37 cellular contexts compared by ENCODE assay signal in genomic region chr20:42594659-42595058, GRCh38.
DNase-seq lines count a peak whose midpoint lies in the region; ATAC-seq, FAIRE-seq and TF ChIP-seq lines count a peak whose summit lies in the region.
"Had no signal": no experiment of that assay in that cellular context is flagged by ENCODE, and none has a peak within 500 bp of the region (broad histone marks: within the 10 kb centered on the region; RNA-seq: fewer than 3 reads in every experiment).

No MANE protein-coding gene starts in this region.

- peaks cover 33% of the 10 kb centered on the region for H3K27me3 Mint-ChIP-seq in endodermal cell (ENCODE audit: insufficient read depth)
- H3K27me3 Mint-ChIP-seq: B cell; CD4-positive, alpha-beta memory T cell; CD4-positive, alpha-beta T cell; CD4-positive, CD25-positive, alpha-beta regulatory T cell had no signal

- TF ChIP-seq EP300 in HepG2 (IDR thresholded peaks at IDR 0.05; ENCODE audit: low read depth in 2 of 2, low read length in 2 of 2) (no peak), HepG2 (CRISPR knock-in tag; IDR thresholded peaks at IDR 0.05; ENCODE audit: borderline replicate concordance) (no peak)

- ATAC-seq in HepG2 (no peak), right lobe of liver (no peak), body of pancreas (peak; percentile 45), pancreas (peak; percentile 30 to 70 (median 55))
- ATAC-seq: A549; CD8-positive, alpha-beta T cell had no signal

- no peaks in the 10 kb centered on the region for H4K20me1 ChIP-seq in HepG2 (ENCODE audit: insufficient read depth, low read length)
- H4K20me1 ChIP-seq: BLaER1; BLaER1 treated with 17β-estradiol and CSF1 and Interleukin-3, amounts not matched to agents 10 nM and 100 nM had no signal

- H3K9me3 Mint-ChIP-seq in endodermal cell = no peaks in the 10 kb centered on the region
- H3K9me3 Mint-ChIP-seq: CD4-positive, alpha-beta T cell had no signal

- no peak overlapping the region for H3K4me2 ChIP-seq in HepG2 (ENCODE audit: low read depth, low read length)
- H3K4me2 ChIP-seq: A549; BLaER1; BLaER1 treated with 17β-estradiol and CSF1 and Interleukin-3, amounts not matched to agents 10 nM and 100 nM had no signal

- no peak overlapping the region for H3K27ac Mint-ChIP-seq in endodermal cell
- H3K27ac Mint-ChIP-seq: B cell; CD14-positive monocyte; CD4-positive, alpha-beta memory T cell; CD4-positive, alpha-beta T cell; CD4-positive, CD25-positive, alpha-beta regulatory T cell; CD8-positive, alpha-beta memory T cell; CD8-positive, alpha-beta T cell had no signal

- DNase-seq in HepG2 (ENCODE audit: low spot score) (no peak), right lobe of liver (no peak), body of pancreas (peak in 3 of 4 donors; percentile 28 to 51 (median 37)), endodermal cell (peak; percentile 1), pancreas (peak in 1 of 6 donors; percentile 71), NCI-H510A (lab: John Stamatoyannopoulos, UW) (no peak), Ammon's horn (ENCODE audit: low spot score) (no peak)
- no peak for DNase-seq in activated CD8-positive, alpha-beta memory T cell treated with anti-CD3 and anti-CD28 coated beads, Interleukin-2, amount 50 U/mL, for 48 hours
- DNase-seq: 8988T; ACHN; AML-193; BE2C; C1 segment of cervical spinal cord; Caco-2; Calu3; CD4-positive, alpha-beta memory T cell; CD4-positive, alpha-beta T cell; CD4-positive, CD25-positive, alpha-beta regulatory T cell; CD8-positive, alpha-beta memory T cell; CD8-positive, alpha-beta T cell; COR-L47; DMS 273 treated with DMSO at 0.1 percent for 48 hours; DMS153; DMS53; DMS79; DMS79 treated with DMSO at 0.1 percent for 48 hours; DND-41; EL had no signal

- H3K4me1 Mint-ChIP-seq in endodermal cell = peaks cover 7% of the 10 kb centered on the region
- H3K4me1 Mint-ChIP-seq: B cell; CD4-positive, alpha-beta memory T cell; CD4-positive, CD25-positive, alpha-beta regulatory T cell; CD8-positive, alpha-beta memory T cell had no signal

- H3K4me1 ChIP-seq in HepG2 (ENCODE audit: insufficient read depth, low read length) = no peaks in the 10 kb centered on the region
- no peaks in the 10 kb centered on the region for H3K4me1 ChIP-seq in right lobe of liver
- peaks cover 47% of the 10 kb centered on the region for H3K4me1 ChIP-seq in body of pancreas
- peaks cover 2% of the 10 kb centered on the region for H3K4me1 ChIP-seq in endodermal cell (ENCODE audit: control insufficient read depth, insufficient read depth, low read length)
- peaks cover 18 to 31% (median 25%) of the 10 kb centered on the region in 3 donors for H3K4me1 ChIP-seq in pancreas
- H3K4me1 ChIP-seq: A549, BE2C, Caco-2 had no signal

- TF ChIP-seq POLR2A in HepG2 (IDR thresholded peaks at IDR 0.05; ENCODE audit: insufficient read depth in 1 of 2, low read depth in 2 of 2, low read length in 2 of 2) (no peak), right lobe of liver (IDR thresholded peaks at IDR 0.05) (no peak), body of pancreas (IDR thresholded peaks at IDR 0.05) (no peak)

- H3K4me3 Mint-ChIP-seq in endodermal cell = no peak overlapping the region
- H3K4me3 Mint-ChIP-seq: B cell; CD14-positive monocyte; CD4-positive, alpha-beta memory T cell; CD4-positive, alpha-beta T cell; CD4-positive, CD25-positive, alpha-beta regulatory T cell; CD8-positive, alpha-beta memory T cell; CD8-positive, alpha-beta T cell had no signal

- H3K9ac ChIP-seq in HepG2 (ENCODE audit: insufficient read depth, low read depth, low read length) (no peak overlapping the region), endodermal cell (ENCODE audit: extremely low read depth, low read length, poor library complexity, severe bottlenecking) (no peak overlapping the region)
- H3K9ac ChIP-seq: BLaER1; BLaER1 treated with 17β-estradiol and CSF1 and Interleukin-3, amounts not matched to agents 10 nM and 100 nM had no signal

- H3K27me3 ChIP-seq in HepG2 (ENCODE audit: control insufficient read depth in 1 of 2, insufficient read depth in 2 of 2, low read length in 2 of 2) = no peaks in the 10 kb centered on the region
- no peaks in the 10 kb centered on the region for H3K27me3 ChIP-seq in right lobe of liver
- H3K27me3 ChIP-seq in body of pancreas = no peaks in the 10 kb centered on the region
- H3K27me3 ChIP-seq in endodermal cell (ENCODE audit: control insufficient read depth, insufficient read depth, low read length, poor library complexity, severe bottlenecking) = peaks cover 11% of the 10 kb centered on the region
- H3K27me3 ChIP-seq in pancreas = no peaks in the 10 kb centered on the region
- H3K27me3 ChIP-seq: BE2C; BLaER1; BLaER1 treated with 17β-estradiol and CSF1 and Interleukin-3, amounts not matched to agents 10 nM and 100 nM had no signal

- H2AFZ ChIP-seq in HepG2 (ENCODE audit: low read length) = no peak overlapping the region

- BruUV-seq in HepG2 (replicated peaks; lab: Mats Ljungman, UMichigan) = no TSS peak

- FAIRE-seq in HepG2 (lab: Jason Lieb, UNC) (no peak), pancreas (lab: Jason Lieb, UNC) (no peak)
- FAIRE-seq: A204.1, A549, D721Med had no signal

- H3K27ac ChIP-seq in HepG2 (ENCODE audit: extremely low read length, insufficient read depth, low read length) (no peak overlapping the region), right lobe of liver (no peak overlapping the region), body of pancreas (peak overlapping the region in 2 of 4 donors; percentile 69 to 73), endodermal cell (ENCODE audit: low read depth, low read length) (no peak overlapping the region), pancreas (peak overlapping the region; percentile 35 to 78 (median 64))
- H3K27ac ChIP-seq: 22Rv1; A549; BLaER1; BLaER1 treated with 17β-estradiol and CSF1 and Interleukin-3, amounts not matched to agents 10 nM and 100 nM; C4-2B had no signal

- WGBS in HepG2 (ENCODE audit: low lambda C conversion rate) = 0% methylated on average over 3 of the region's 3 CpGs
- 70% methylated on average over 3 of the region's 3 CpGs for WGBS in right lobe of liver (ENCODE audit: insufficient coverage, low coverage, low lambda C conversion rate, missing lambda C conversion rate)
- 47 to 56% methylated on average over 3 of the region's 3 CpGs for WGBS in body of pancreas, 2 donors
- WGBS in endodermal cell (ENCODE audit: insufficient coverage in 1 of 2, insufficient read length in 1 of 2), 2 experiments = 92 to 95% methylated on average over 2 to 3 of the region's 3 CpGs
- 39% methylated on average over 3 of the region's 3 CpGs for WGBS in pancreas, 2 donors

- H3K36me3 Mint-ChIP-seq in endodermal cell (ENCODE audit: low read depth) = no peaks in the 10 kb centered on the region
- H3K36me3 Mint-ChIP-seq: CD14-positive monocyte; CD4-positive, alpha-beta memory T cell; CD4-positive, CD25-positive, alpha-beta regulatory T cell; CD8-positive, alpha-beta memory T cell; CD8-positive, alpha-beta T cell had no signal

- in situ Hi-C loops in HepG2 (cut with HindIII; ENCODE audit: extremely low pct_ligation_motif_present, low pct_unique_long_range_greater_than_20kb) = no loop called here

- H3K4me3 ChIP-seq in HepG2 (replicated peaks in 1 of 3; ENCODE audit: insufficient read depth in 1 of 3, low read depth in 2 of 3, low read length in 3 of 3) (no peak overlapping the region), right lobe of liver (no peak overlapping the region), body of pancreas (no peak overlapping the region), endodermal cell (ENCODE audit: low read length) (no peak overlapping the region), pancreas (no peak overlapping the region)
- H3K4me3 ChIP-seq: A549; BLaER1; BLaER1 treated with 17β-estradiol and CSF1 and Interleukin-3, amounts not matched to agents 10 nM and 100 nM had no signal

- intact Hi-C loops in HepG2 (cut with micrococcal nuclease; ENCODE audit: unreplicated experiment) (no loop called here), right lobe of liver (cut with DNase I) (no loop called here), body of pancreas (cut with DNase I) (no loop called here), pancreas (cut with DNase I) (no loop called here)

- no peak for TF ChIP-seq RAD21 in HepG2 (CRISPR knock-in tag; IDR thresholded peaks at IDR 0.05)

- H3K9me3 ChIP-seq in HepG2 (ENCODE audit: low read length) = 0 out of 2 replicates have a peak, but pooled peaks cover 4% of the 10 kb centered on the region
- H3K9me3 ChIP-seq in right lobe of liver = no peaks in the 10 kb centered on the region
- no peaks in the 10 kb centered on the region for H3K9me3 ChIP-seq in body of pancreas
- no peaks in the 10 kb centered on the region for H3K9me3 ChIP-seq in endodermal cell (ENCODE audit: control insufficient read depth, low read length)
- no peaks in the 10 kb centered on the region for H3K9me3 ChIP-seq in pancreas
- H3K9me3 ChIP-seq: A549; BE2C; BLaER1; BLaER1 treated with 17β-estradiol and CSF1 and Interleukin-3, amounts not matched to agents 10 nM and 100 nM; Caco-2 had no signal

- H3K79me2 ChIP-seq in HepG2 (ENCODE audit: insufficient read depth, low read length) = no peaks in the 10 kb centered on the region

- POLR2A ChIA-PET in HepG2 (lab: Yijun Ruan, JAX) = no interaction called here

- TF ChIP-seq CTCF in HepG2 (CRISPR knock-in tag; IDR thresholded peaks at IDR 0.05) = no peak
- TF ChIP-seq CTCF in right lobe of liver (IDR thresholded peaks at IDR 0.05) = no peak
- TF ChIP-seq CTCF in body of pancreas (IDR thresholded peaks at IDR 0.05) = no peak
- no peak for TF ChIP-seq CTCF in endodermal cell (conservative IDR thresholded peaks at IDR 0.05)
- TF ChIP-seq CTCF in pancreas (IDR thresholded peaks at IDR 0.05) = no peak

- CTCF ChIA-PET in HepG2 (lab: Yijun Ruan, JAX; ENCODE audit: low intra/inter-chr PET ratio, low total read pairs) = no interaction called here

- no peaks in the 10 kb centered on the region for H3K36me3 ChIP-seq in HepG2 (replicated peaks in 1 of 2; ENCODE audit: control insufficient read depth in 1 of 2, insufficient read depth in 2 of 2, low read length in 2 of 2)
- no peaks in the 10 kb centered on the region for H3K36me3 ChIP-seq in right lobe of liver
- no peaks in the 10 kb centered on the region for H3K36me3 ChIP-seq in body of pancreas (replicated peaks in 1 of 2; ENCODE audit: insufficient read depth in 1 of 2, low read depth in 2 of 2)
- H3K36me3 ChIP-seq in endodermal cell (ENCODE audit: control insufficient read depth, insufficient read depth, low read length) = no peaks in the 10 kb centered on the region
- H3K36me3 ChIP-seq in pancreas = no peaks in the 10 kb centered on the region
- H3K36me3 ChIP-seq: BE2C; BLaER1; BLaER1 treated with 17β-estradiol and CSF1 and Interleukin-3, amounts not matched to agents 10 nM and 100 nM had no signal

TF ChIP-seq in HepG2, 621 proteins besides CTCF, POLR2A, EP300 and RAD21 (continues in another document):
- TF ChIP-seq CREB1 (IDR thresholded peaks at IDR 0.05) (peak; percentile 90), CREB1 (CRISPR knock-in tag; IDR thresholded peaks at IDR 0.05) (no peak)
- TF ChIP-seq, protein P1, sequence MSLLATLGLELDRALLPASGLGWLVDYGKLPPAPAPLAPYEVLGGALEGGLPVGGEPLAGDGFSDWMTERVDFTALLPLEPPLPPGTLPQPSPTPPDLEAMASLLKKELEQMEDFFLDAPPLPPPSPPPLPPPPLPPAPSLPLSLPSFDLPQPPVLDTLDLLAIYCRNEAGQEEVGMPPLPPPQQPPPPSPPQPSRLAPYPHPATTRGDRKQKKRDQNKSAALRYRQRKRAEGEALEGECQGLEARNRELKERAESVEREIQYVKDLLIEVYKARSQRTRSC (CRISPR knock-in tag; IDR thresholded peaks at IDR 0.05; ENCODE audit: low read depth) = no peak

Comparison
In these comparisons a context has a peak if more than half of its experiments do, and no peak if none do; other contexts are left out.
1. ATAC-seq: peak in body of pancreas (single experiment) and pancreas (4 of 4); none in HepG2 (single experiment) and right lobe of liver (0 of 4).
2. DNase-seq: peak in body of pancreas (3 of 4) and endodermal cell (single experiment); none in HepG2 (single experiment), right lobe of liver (0 of 3), NCI-H510A (single experiment), activated CD8-positive, alpha-beta memory T cell treated with anti-CD3 and anti-CD28 coated beads, Interleukin-2, amount 50 U/mL, for 48 hours (single experiment) and Ammon's horn (single experiment).
3. H3K27ac ChIP-seq: peak in pancreas (4 of 4); none in HepG2 (single experiment), right lobe of liver (0 of 3) and endodermal cell (single experiment).